In the genomic region with DNA sequence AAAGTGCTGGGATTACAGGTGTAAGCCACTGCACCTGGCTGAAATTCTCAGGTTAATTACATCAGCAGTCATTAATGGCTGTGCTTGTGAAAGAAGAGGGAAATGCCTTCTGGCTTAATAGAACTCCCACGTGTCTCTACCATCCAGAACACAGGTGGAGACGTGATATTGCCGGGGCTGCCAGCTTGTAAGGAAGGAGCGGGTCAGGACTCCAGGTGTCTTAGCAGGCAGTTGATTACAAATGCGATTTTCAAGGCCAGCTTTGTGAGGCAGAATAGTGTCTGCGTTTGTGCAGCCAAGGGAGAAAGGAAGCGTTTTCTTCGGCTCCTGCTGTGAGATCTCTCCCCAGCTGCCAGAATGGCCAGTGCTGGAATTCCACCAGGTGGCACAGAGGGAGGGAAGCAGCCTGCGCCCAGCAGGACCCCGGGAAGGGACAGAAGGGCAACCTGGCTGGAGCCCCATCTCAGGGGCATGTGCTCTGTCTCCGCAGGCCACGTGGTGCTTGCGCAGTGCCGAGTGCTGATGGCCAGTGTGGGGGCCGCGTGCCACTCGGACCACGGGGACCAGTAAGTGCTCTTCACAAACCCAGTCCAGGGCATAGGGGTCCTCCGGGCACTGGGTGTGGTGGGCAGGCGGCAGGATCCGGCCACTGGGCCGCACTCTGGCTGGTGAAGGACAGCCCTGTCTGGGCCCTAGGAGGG, we compare ENCODE assay signal across 13 cellular contexts. TPM values are rescaled to one million over a fixed set of nuclear protein-coding genes. Genes with fewer than 3 reads are reported as not detected.
A peak's percentile ranks its signal among the peaks of the same experiment; 100 is the strongest.
DNase-seq lines count a peak whose midpoint lies in the region; ATAC-seq and TF ChIP-seq lines count a peak whose summit lies in the region.
"Had no signal": no experiment of that assay in that cellular context is flagged by ENCODE, and none has a peak within 500 bp of the region (broad histone marks: within the 10 kb centered on the region; RNA-seq: fewer than 3 reads in every experiment).

No MANE protein-coding gene starts in this region.

- ATAC-seq in body of pancreas = peak; percentile 72
- no peak for ATAC-seq in activated T-helper 17 cell treated with anti-CD3 and anti-CD28 coated beads, Interleukin-2, amount 50 U/mL, for 72 hours (replicated peaks)
- no peak for ATAC-seq in GM18870 (IDR thresholded peaks at IDR 0.05; ENCODE audit: unreplicated experiment)

- peaks cover 7% of the 10 kb centered on the region for H3K27me3 Mint-ChIP-seq in nephron progenitor cell (ENCODE audit: low read depth, poor library complexity)
- H3K27me3 Mint-ChIP-seq in activated T-helper 17 cell treated with anti-CD3 and anti-CD28 coated beads, Interleukin-2, amount 50 U/mL, for 72 hours = no peaks in the 10 kb centered on the region

- H3K4me1 Mint-ChIP-seq in nephron progenitor cell = peaks cover 37% of the 10 kb centered on the region
- H3K4me1 Mint-ChIP-seq in activated T-helper 17 cell treated with anti-CD3 and anti-CD28 coated beads, Interleukin-2, amount 50 U/mL, for 72 hours = no peaks in the 10 kb centered on the region

- H3K4me3 Mint-ChIP-seq in nephron progenitor cell = no peak overlapping the region
- H3K4me3 Mint-ChIP-seq in activated T-helper 17 cell treated with anti-CD3 and anti-CD28 coated beads, Interleukin-2, amount 50 U/mL, for 72 hours = no peak overlapping the region

- peak in 2 of 3 donors; percentile 20 to 22 for TF ChIP-seq POLR2A in body of pancreas (IDR thresholded peaks at IDR 0.05)

- peak in 2 of 7 experiments; percentile 15 to 18 for TF ChIP-seq CTCF in body of pancreas (IDR thresholded peaks at IDR 0.05)
- no peak for TF ChIP-seq CTCF in nephron progenitor cell (IDR thresholded peaks at IDR 0.05)

- peaks cover 5% of the 10 kb centered on the region for H3K36me3 Mint-ChIP-seq in nephron progenitor cell (ENCODE audit: low read depth)
- H3K36me3 Mint-ChIP-seq in activated T-helper 17 cell treated with anti-CD3 and anti-CD28 coated beads, Interleukin-2, amount 50 U/mL, for 72 hours (ENCODE audit: low read depth) = peaks cover 44% of the 10 kb centered on the region

- peak overlapping the region; percentile 74 for H3K27ac Mint-ChIP-seq in nephron progenitor cell
- no peak overlapping the region for H3K27ac Mint-ChIP-seq in activated T-helper 17 cell treated with anti-CD3 and anti-CD28 coated beads, Interleukin-2, amount 50 U/mL, for 72 hours

- H3K27me3 ChIP-seq in MG63 (no peaks in the 10 kb centered on the region), body of pancreas (no peaks in the 10 kb centered on the region)

- H3K4me1 ChIP-seq in body of pancreas = peaks cover 35% of the 10 kb centered on the region

- no peaks in the 10 kb centered on the region for H3K36me3 ChIP-seq in MG63
- H3K36me3 ChIP-seq in body of pancreas (replicated peaks in 1 of 2; ENCODE audit: insufficient read depth in 1 of 2, low read depth in 2 of 2) = no peaks in the 10 kb centered on the region
- H3K36me3 ChIP-seq: thoracic aorta had no signal

- no peaks in the 10 kb centered on the region for H3K9me3 Mint-ChIP-seq in nephron progenitor cell
- no peaks in the 10 kb centered on the region for H3K9me3 Mint-ChIP-seq in activated T-helper 17 cell treated with anti-CD3 and anti-CD28 coated beads, Interleukin-2, amount 50 U/mL, for 72 hours

- no peaks in the 10 kb centered on the region for H3K9me3 ChIP-seq in MG63
- no peaks in the 10 kb centered on the region for H3K9me3 ChIP-seq in body of pancreas
- H3K9me3 ChIP-seq: thoracic aorta had no signal

- 30 to 54% methylated on average over 10 to 17 of the region's 22 CpGs for WGBS in body of pancreas, 2 donors

- intact Hi-C loops in body of pancreas (cut with DNase I) = no loop called here

- peak overlapping the region; percentile 39 to 89 (median 80) for H3K27ac ChIP-seq in body of pancreas
- H3K27ac ChIP-seq: GM23248, thoracic aorta had no signal

- peak; percentile 33 for DNase-seq in DMS79 (lab: John Stamatoyannopoulos, UW)
- peak; percentile 31 for DNase-seq in MG63
- peak; percentile 70 to 90 (median 85) for DNase-seq in body of pancreas
- no peak for DNase-seq in nephron progenitor cell
- no peak for DNase-seq in NCI-H345 (lab: John Stamatoyannopoulos, UW)
- no peak for DNase-seq in GM03348 (ENCODE audit: low spot score)
- DNase-seq: activated gamma-delta T cell, Calu3, GM23248 had no signal

- no peak overlapping the region for H3K4me3 ChIP-seq in MG63
- H3K4me3 ChIP-seq in body of pancreas = no peak overlapping the region
- H3K4me3 ChIP-seq: GM23248, thoracic aorta had no signal

RNA-seq across cellular contexts. Expression of a gene that starts 3.7 kb away (rescaled TPM):
- 0.03 TPM in 1 of 2 replicates, not detected in the other for total RNA-seq in MG63 (2014; rRNA removed; shearing (Covaris generic); ENCODE audit: low replicate concordance)
- total RNA-seq in body of pancreas = not detected
- total RNA-seq in activated T-helper 17 cell treated with anti-CD3 and anti-CD28 coated beads, Interleukin-2, amount 50 U/mL, for 72 hours = 1 to 10 TPM in 1 of 2 donors, under 1 TPM in 1; 0.39 to 1.0 TPM

RNA-seq across cellular contexts. Expression of a gene that starts 35.7 kb away (rescaled TPM):
- 19.0 and 94.7 TPM in 2 replicates for total RNA-seq in MG63 (2014; rRNA removed; shearing (Covaris generic); ENCODE audit: low replicate concordance)
- total RNA-seq in body of pancreas = 10 to 100 TPM; 18.5 to 32.4 TPM
- total RNA-seq in activated T-helper 17 cell treated with anti-CD3 and anti-CD28 coated beads, Interleukin-2, amount 50 U/mL, for 72 hours = 10 to 100 TPM; 56.2 to 57.1 TPM

RNA-seq across cellular contexts. Expression of a gene that starts 42.0 kb away (rescaled TPM):
- total RNA-seq in MG63 (2014; rRNA removed; shearing (Covaris generic); ENCODE audit: low replicate concordance) = not detected in 2 replicates
- under 1 TPM; 0.26 to 0.66 TPM for total RNA-seq in body of pancreas
- not detected for total RNA-seq in activated T-helper 17 cell treated with anti-CD3 and anti-CD28 coated beads, Interleukin-2, amount 50 U/mL, for 72 hours
- total RNA-seq: HT1080 had no signal

Comparison
In these comparisons a context has a peak if more than half of its experiments do, and no peak if none do; other contexts are left out.
1. DNase-seq: peak in DMS79 (single experiment), MG63 (single experiment) and body of pancreas (4 of 4); none in nephron progenitor cell (single experiment), NCI-H345 (single experiment) and GM03348 (single experiment).